In the genomic region with DNA sequence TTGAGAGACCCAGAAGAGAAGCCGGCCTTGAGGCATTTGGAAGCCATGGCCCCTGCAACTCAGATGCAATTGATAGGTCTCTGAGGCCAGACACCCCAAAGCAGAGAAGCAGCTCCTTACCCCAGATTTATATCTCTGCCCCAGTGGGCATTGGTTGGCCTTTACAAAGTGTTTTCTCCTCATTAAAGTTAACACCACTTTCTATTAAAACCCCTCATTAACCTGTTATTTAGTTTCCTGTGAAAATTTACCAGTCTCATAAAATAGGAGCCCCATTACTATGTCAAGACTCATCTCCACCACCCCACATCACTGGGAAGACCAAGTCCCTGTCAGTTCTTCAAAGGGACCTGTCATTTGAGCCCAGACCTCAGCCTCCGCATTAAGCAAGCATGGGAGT, we compare ENCODE assay signal across 11 cellular contexts. TPM values are rescaled to one million over a fixed set of nuclear protein-coding genes. Genes with fewer than 3 reads are reported as not detected.
"Had no signal": no experiment of that assay in that cellular context is flagged by ENCODE, and none has a peak within 500 bp of the region (broad histone marks: within the 10 kb centered on the region; RNA-seq: fewer than 3 reads in every experiment).

A gene (minus strand): TSS at position 101 of the 400 bp plus-strand sequence. CDS start 54 bp downstream, at position 47.

- H2AFZ ChIP-seq: GM23248 had no signal

- H3K4me3 Mint-ChIP-seq: HFFc6, IgD-negative memory B cell had no signal

- H3K27ac ChIP-seq: GM23248, HL-60 had no signal

- H3K27ac Mint-ChIP-seq: HFFc6, IgD-negative memory B cell had no signal

- H3K4me1 ChIP-seq: HAP-1 had no signal

- H3K36me3 ChIP-seq: HAP-1 had no signal

- H3K4me3 ChIP-seq: GM23248, HAP-1 had no signal

- H3K9me3 Mint-ChIP-seq: HFFc6, IgD-negative memory B cell had no signal

- H3K36me3 Mint-ChIP-seq: IgD-negative memory B cell had no signal

- ATAC-seq: HCT116, HepG2 had no signal

- FAIRE-seq: HepG2 had no signal

- DNase-seq: GM23248, GOT3, H7, HFFc6 had no signal

- H3K9me3 ChIP-seq: HAP-1 had no signal

- H3K9ac ChIP-seq: GM23248 had no signal

RNA-seq across cellular contexts. Expression of the gene that starts here (rescaled TPM):
- total RNA-seq: GM23248, H4, H7, HepG2, HFFc6, HT1080 had no signal
